8 cellular contexts compared by ENCODE assay signal in genomic region chr7:54788664-54789063, GRCh38. TPM values are rescaled to one million over a fixed set of nuclear protein-coding genes. Genes with fewer than 3 reads are reported as not detected.
DNase-seq lines count a peak whose midpoint lies in the region; ATAC-seq, FAIRE-seq and TF ChIP-seq lines count a peak whose summit lies in the region.

No MANE protein-coding gene starts in this region.

- H3K4me3 ChIP-seq in Panc1 (ENCODE audit: low read depth in 2 of 2, low read length in 2 of 2) (peak overlapping the region in 1 of 2 experiments; percentile 44; a peak in 2 of 4 replicates), HepG2 (replicated peaks in 1 of 3; ENCODE audit: insufficient read depth in 1 of 3, low read depth in 2 of 3, low read length in 3 of 3) (no peak overlapping the region)

- H4K20me1 ChIP-seq in HepG2 (ENCODE audit: insufficient read depth, low read length), result no peaks in the 10 kb centered on the region

- peak; percentile 87 for TF ChIP-seq CTCF in Panc1 (IDR thresholded peaks at IDR 0.05)
- peak; percentile 80 for TF ChIP-seq CTCF in HepG2 (CRISPR knock-in tag; IDR thresholded peaks at IDR 0.05)

- no peak for TF ChIP-seq POLR2A in HepG2 (IDR thresholded peaks at IDR 0.05; ENCODE audit: insufficient read depth in 1 of 2, low read depth in 2 of 2, low read length in 2 of 2)

- no peak overlapping the region for H3K4me2 ChIP-seq in HepG2 (ENCODE audit: low read depth, low read length)

- H3K36me3 ChIP-seq in Panc1 (ENCODE audit: control insufficient read depth, insufficient read depth, low read length) (no peaks in the 10 kb centered on the region), HepG2 (replicated peaks in 1 of 2; ENCODE audit: control insufficient read depth in 1 of 2, insufficient read depth in 2 of 2, low read length in 2 of 2) (no peaks in the 10 kb centered on the region)

- H3K4me1 Mint-ChIP-seq in stimulated activated naive CD8-positive, alpha-beta T cell treated with anti-CD3 and anti-CD28 coated beads, Interleukin-15, amount 100 ng/mL, for 72 hours, result no peaks in the 10 kb centered on the region

- H3K27me3 ChIP-seq in Panc1 (ENCODE audit: control insufficient read depth, insufficient read depth, low read length) (no peaks in the 10 kb centered on the region), HepG2 (ENCODE audit: control insufficient read depth in 1 of 2, insufficient read depth in 2 of 2, low read length in 2 of 2) (peaks cover 0 to 4% of the 10 kb centered on the region in 2 experiments; a peak in 1 of 5 replicates)

- H3K79me2 ChIP-seq in HepG2 (ENCODE audit: insufficient read depth, low read length), result no peaks in the 10 kb centered on the region

- DNase-seq in DMS53 treated with DMSO at 0.1 percent for 48 hours (lab: John Stamatoyannopoulos, UW; ENCODE audit: unreplicated experiment) (peak; percentile 91), HTR-8/SVneo (ENCODE audit: insufficient read length, low spot score) (peak; percentile 86), Panc1 (ENCODE audit: low read depth, low spot score) (peak; percentile 94), cerebellar cortex (ENCODE audit: low spot score) (peak; percentile 32), HepG2 (ENCODE audit: low spot score) (peak; percentile 53)
- DNase-seq in stimulated activated naive CD8-positive, alpha-beta T cell treated with anti-CD3 and anti-CD28 coated beads, Interleukin-15, amount 100 ng/mL, for 72 hours, result peak; percentile 13 to 39
- DNase-seq in activated CD4-positive, alpha-beta T cell treated with anti-CD3 and anti-CD28 coated beads for 1 hour, result no peak

- H2AFZ ChIP-seq in HepG2 (ENCODE audit: low read length), result no peak overlapping the region

- H3K27ac ChIP-seq in Panc1 (ENCODE audit: low read length), result 0 out of 2 replicates have a peak overlapping the region, but pooled peaks have one; percentile 14
- no peak overlapping the region for H3K27ac ChIP-seq in HepG2 (ENCODE audit: extremely low read length, insufficient read depth, low read length)

- peak; percentile 46; the same call in 1 of the 2 replicates for TF ChIP-seq RAD21 in HepG2 (CRISPR knock-in tag; IDR thresholded peaks at IDR 0.05)

- H3K9ac ChIP-seq in HepG2 (ENCODE audit: insufficient read depth, low read depth, low read length), result no peak overlapping the region

- no peak for TF ChIP-seq EP300 in HepG2 (IDR thresholded peaks at IDR 0.05; ENCODE audit: low read depth in 2 of 2, low read length in 2 of 2)
- no peak for TF ChIP-seq EP300 in HepG2 (CRISPR knock-in tag; IDR thresholded peaks at IDR 0.05; ENCODE audit: borderline replicate concordance)

- BruUV-seq in Panc1 (replicated peaks; lab: Mats Ljungman, UMichigan) (no TSS peak), HepG2 (replicated peaks; lab: Mats Ljungman, UMichigan) (no TSS peak)

- peaks cover 59% of the 10 kb centered on the region for H3K27me3 Mint-ChIP-seq in stimulated activated naive CD8-positive, alpha-beta T cell treated with anti-CD3 and anti-CD28 coated beads, Interleukin-15, amount 100 ng/mL, for 72 hours

- H3K4me1 ChIP-seq in Panc1 (ENCODE audit: control insufficient read depth, insufficient read depth, low read length) (peaks cover 5% of the 10 kb centered on the region; the same call in 1 of the 2 replicates), HepG2 (ENCODE audit: insufficient read depth, low read length) (no peaks in the 10 kb centered on the region)

- FAIRE-seq in HTR-8/SVneo (lab: Jason Lieb, UNC) (peak; percentile 97), HepG2 (lab: Jason Lieb, UNC) (peak; percentile 70)

- H3K27ac Mint-ChIP-seq in stimulated activated naive CD8-positive, alpha-beta T cell treated with anti-CD3 and anti-CD28 coated beads, Interleukin-15, amount 100 ng/mL, for 72 hours, result no peak overlapping the region

- intact Hi-C loops in Panc1 (cut with micrococcal nuclease; ENCODE audit: unreplicated experiment), result loop anchor here (1.0 to 5.0 kb wide), 5 partner anchors 51 to 467 kb away; partner anchors contain the start of gene EGFR
- intact Hi-C loops in HepG2 (cut with micrococcal nuclease; ENCODE audit: unreplicated experiment), result loop anchor here (1.0 to 2.0 kb wide), 2 partner anchors 52 to 467 kb away; no protein-coding TSS in a partner anchor

- in situ Hi-C loops in Panc1 (cut with HindIII; ENCODE audit: low pct_unique_long_range_greater_than_20kb, low sequenced_read_pairs), result no loop called here
- in situ Hi-C loops in HepG2 (cut with HindIII; ENCODE audit: extremely low pct_ligation_motif_present, low pct_unique_long_range_greater_than_20kb), result loop anchor here (5.0 kb wide), 1 partner anchor 54 kb away; no protein-coding TSS in a partner anchor

- H3K9me3 ChIP-seq in Panc1 (ENCODE audit: control insufficient read depth, insufficient read depth, low read depth, low read length) (no peaks in the 10 kb centered on the region), HepG2 (ENCODE audit: low read length) (no peaks in the 10 kb centered on the region)

- POLR2A ChIA-PET in Panc1 (lab: Charles Lee), result interaction anchor here (0.7 kb wide), 1 partner anchor 434 kb away, joined by 3 read pairs; no protein-coding TSS in a partner anchor
- POLR2A ChIA-PET in HepG2 (lab: Yijun Ruan, JAX), result interaction anchor here (1.0 to 1.2 kb wide), 2 partner anchors 390 to 467 kb away, joined by 3 to 4 read pairs; no protein-coding TSS in a partner anchor

- ATAC-seq in GM19395 (IDR thresholded peaks at IDR 0.05; ENCODE audit: unreplicated experiment) (peak; percentile 68), Panc1 (peak; percentile 93), HepG2 (peak; percentile 85)
- ATAC-seq in stimulated activated naive CD8-positive, alpha-beta T cell treated with anti-CD3 and anti-CD28 coated beads, Interleukin-15, amount 100 ng/mL, for 72 hours, result peak; percentile 97

- no peak overlapping the region for H3K4me3 Mint-ChIP-seq in stimulated activated naive CD8-positive, alpha-beta T cell treated with anti-CD3 and anti-CD28 coated beads, Interleukin-15, amount 100 ng/mL, for 72 hours

- CTCF ChIA-PET in Panc1 (lab: Charles Lee), result interaction anchor here (0.6 to 2.0 kb wide), 4 partner anchors 50 to 466 kb away, joined by 3 to 13 read pairs (median 6); no protein-coding TSS in a partner anchor
- CTCF ChIA-PET in HepG2 (lab: Yijun Ruan, JAX; ENCODE audit: low intra/inter-chr PET ratio, low total read pairs), result interaction anchor here (1.8 kb wide), 1 partner anchor 467 kb away, joined by 15 read pairs; no protein-coding TSS in a partner anchor

- no peaks in the 10 kb centered on the region for H3K9me3 Mint-ChIP-seq in stimulated activated naive CD8-positive, alpha-beta T cell treated with anti-CD3 and anti-CD28 coated beads, Interleukin-15, amount 100 ng/mL, for 72 hours

- 26% methylated on average over 4 of the region's 9 CpGs for WGBS in HepG2 (ENCODE audit: low lambda C conversion rate)

TF ChIP-seq in HepG2, 621 proteins besides CTCF, POLR2A, EP300 and RAD21 (continues in another document):
- no peak for TF ChIP-seq MLLT10 (CRISPR knock-in tag; IDR thresholded peaks at IDR 0.05)
- TF ChIP-seq ATF1 (CRISPR knock-in tag; IDR thresholded peaks at IDR 0.05), result no peak
- no peak for TF ChIP-seq ZNF564 (CRISPR knock-in tag; IDR thresholded peaks at IDR 0.05)
- TF ChIP-seq SMC3 (IDR thresholded peaks at IDR 0.05; ENCODE audit: low read length), result peak; percentile 72
- TF ChIP-seq ZBTB42 (CRISPR knock-in tag; IDR thresholded peaks at IDR 0.05), result no peak
- 0 out of 2 replicates have a peak, but pooled peaks have one; percentile 32 for TF ChIP-seq USF2 (IDR thresholded peaks at IDR 0.05; ENCODE audit: low read depth, low read length)
- TF ChIP-seq USF2 (CRISPR knock-in tag; IDR thresholded peaks at IDR 0.05; ENCODE audit: borderline replicate concordance), result no peak

RNA-seq across cellular contexts. Expression of gene SEC61G, which starts 29.7 kb away (rescaled TPM):
- total RNA-seq in Panc1 (2021; ENCODE audit: unreplicated experiment), result 197 TPM
- polyA plus RNA-seq in Panc1 (2012; ENCODE audit: insufficient read length), result 325 TPM
- 328 and 434 TPM in 2 replicates for total RNA-seq in HepG2 (2016; rRNA removed; fragmentation: Illumina TruSeq; extraction: Trizol)
- total RNA-seq in HepG2 (2016; cell fraction: cytosol; rRNA removed; fragmentation: Illumina TruSeq; extraction: Trizol; ENCODE audit: low read depth), result 84.8 and 85.8 TPM in 2 replicates
- total RNA-seq in HepG2 (2016; cell fraction: insoluble cytoplasmic fraction; rRNA removed; fragmentation: Illumina TruSeq; extraction: Trizol), result 342 and 456 TPM in 2 replicates
- total RNA-seq in HepG2 (2016; cell fraction: membrane; rRNA removed; fragmentation: Illumina TruSeq; extraction: Trizol), result 120 and 126 TPM in 2 replicates
- 120 and 123 TPM in 2 replicates for total RNA-seq in HepG2 (2016; cell fraction: nucleus; rRNA removed; fragmentation: Illumina TruSeq; extraction: Trizol)
- 76.1 and 126 TPM in 2 replicates for polyA plus RNA-seq in HepG2 (2011; rRNA removed)
- 145 and 279 TPM in 2 replicates for polyA plus RNA-seq in HepG2 (2011; cell fraction: cytosol; rRNA removed)
- 27.0 and 43.3 TPM in 2 replicates for polyA plus RNA-seq in HepG2 (2011; cell fraction: nucleus; rRNA removed)
- polyA plus RNA-seq in HepG2 (2012), result 398 and 422 TPM in 2 replicates
- polyA plus RNA-seq in HepG2 (2016; cell fraction: cytosol; fragmentation: Illumina TruSeq; extraction: Trizol; ENCODE audit: low read depth), result 104 and 110 TPM in 2 replicates
- polyA plus RNA-seq in HepG2 (2016; cell fraction: insoluble cytoplasmic fraction; fragmentation: Illumina TruSeq; extraction: Trizol; ENCODE audit: low read depth), result 349 and 363 TPM in 2 replicates
- polyA plus RNA-seq in HepG2 (2016; cell fraction: membrane; fragmentation: Illumina TruSeq; extraction: Trizol; ENCODE audit: low read depth), result 98.3 and 117 TPM in 2 replicates
- polyA plus RNA-seq in HepG2 (2016; cell fraction: nucleus; fragmentation: Illumina TruSeq; extraction: Trizol; ENCODE audit: insufficient read depth, low read depth), result 155 and 162 TPM in 2 replicates
- polyA minus RNA-seq in HepG2 (2011; rRNA and poly(A)+ RNA removed; ENCODE audit: low replicate concordance), result 21.7 and 35.2 TPM in 2 replicates
- 78.6 and 85.8 TPM in 2 replicates for polyA minus RNA-seq in HepG2 (2011; cell fraction: cytosol; rRNA and poly(A)+ RNA removed)
- polyA minus RNA-seq in HepG2 (2011; cell fraction: nucleus; rRNA and poly(A)+ RNA removed), result 67.1 and 67.3 TPM in 2 replicates
